11 cellular contexts compared by ENCODE assay signal in genomic region chr3:60788185-60788584, GRCh38.
"Had no signal": no experiment of that assay in that cellular context is flagged by ENCODE, and none has a peak within 500 bp of the region (broad histone marks: within the 10 kb centered on the region; RNA-seq: fewer than 3 reads in every experiment).

No MANE protein-coding gene starts in this region.

- DNase-seq: GM23248, GOT3, H7, H9, HCEC 1CT, HFFc6 had no signal

- FAIRE-seq: H1, H54 had no signal

- H3K9me3 ChIP-seq: HAP-1 had no signal

- H3K27ac ChIP-seq: GM23248 had no signal

- H2AFZ ChIP-seq: GM23248, GM23338 had no signal

- H3K4me2 ChIP-seq: GM23338 had no signal

- H3K36me3 ChIP-seq: HAP-1 had no signal

- H3K27ac Mint-ChIP-seq: GM23338, H9, HFFc6 had no signal

- H3K4me3 Mint-ChIP-seq: GM23338, H9, HFFc6 had no signal

- ATAC-seq: GM23338, HCT116 had no signal

- H3K9ac ChIP-seq: GM23248 had no signal

- H3K4me3 ChIP-seq: GM23248, GM23338, HAP-1 had no signal
